12 cellular contexts compared by ENCODE assay signal in genomic region chr1:225944951-225945350, GRCh38. TPM values are rescaled to one million over a fixed set of nuclear protein-coding genes. Genes with fewer than 3 reads are reported as not detected.
DNase-seq lines count a peak whose midpoint lies in the region; ATAC-seq and TF ChIP-seq lines count a peak whose summit lies in the region.
"Had no signal": no experiment of that assay in that cellular context is flagged by ENCODE, and none has a peak within 500 bp of the region (broad histone marks: within the 10 kb centered on the region; RNA-seq: fewer than 3 reads in every experiment).

No MANE protein-coding gene starts in this region.

- TF ChIP-seq CTCF in thyroid gland (IDR thresholded peaks at IDR 0.05) (no peak), CD14-positive monocyte (IDR thresholded peaks at IDR 0.05) (no peak)

- ATAC-seq in GM19372 (IDR thresholded peaks at IDR 0.05; ENCODE audit: low read depth, unreplicated experiment): peak; percentile 68
- ATAC-seq in HG03159 (IDR thresholded peaks at IDR 0.05; ENCODE audit: unreplicated experiment): peak; percentile 72
- peak; percentile 66 for ATAC-seq in activated T-helper 17 cell treated with anti-CD3 and anti-CD28 coated beads, Interleukin-2, amount 50 U/mL, for 72 hours (replicated peaks)

- H3K9me3 Mint-ChIP-seq in activated T-helper 17 cell treated with anti-CD3 and anti-CD28 coated beads, Interleukin-2, amount 50 U/mL, for 72 hours: no peaks in the 10 kb centered on the region
- no peaks in the 10 kb centered on the region for H3K9me3 Mint-ChIP-seq in CD14-positive monocyte

- DNase-seq in CD1c-positive myeloid dendritic cell (ENCODE audit: extremely low spot score) (peak; percentile 63), thyroid gland (no peak), HT-29 (ENCODE audit: low spot score) (no peak), NCI-H1105 treated with DMSO at 0.1 percent for 48 hours (lab: John Stamatoyannopoulos, UW) (no peak), CD14-positive monocyte (ENCODE audit: low spot score) (no peak)
- DNase-seq: activated T-cell treated with anti-CD3 and anti-CD28 coated beads, Interleukin-2, amount 50 U/mL, for 1 hour; C1 segment of cervical spinal cord; esophagus squamous epithelium had no signal

- no peaks in the 10 kb centered on the region for H3K36me3 Mint-ChIP-seq in activated T-helper 17 cell treated with anti-CD3 and anti-CD28 coated beads, Interleukin-2, amount 50 U/mL, for 72 hours (ENCODE audit: low read depth)
- no peaks in the 10 kb centered on the region for H3K36me3 Mint-ChIP-seq in CD14-positive monocyte

- no peaks in the 10 kb centered on the region for H3K36me3 ChIP-seq in thyroid gland
- H3K36me3 ChIP-seq: esophagus squamous epithelium, neutrophil had no signal

- peaks cover 14% of the 10 kb centered on the region for H3K27me3 Mint-ChIP-seq in activated T-helper 17 cell treated with anti-CD3 and anti-CD28 coated beads, Interleukin-2, amount 50 U/mL, for 72 hours
- H3K27me3 Mint-ChIP-seq in CD14-positive monocyte (ENCODE audit: low read depth in 3 of 3): peaks cover 2 to 10% (median 7%) of the 10 kb centered on the region in 3 donors

- TF ChIP-seq POLR2A in thyroid gland (IDR thresholded peaks at IDR 0.05): no peak

- H3K27ac ChIP-seq in thyroid gland: no peak overlapping the region
- H3K27ac ChIP-seq: esophagus squamous epithelium, neutrophil had no signal

- H3K27me3 ChIP-seq in thyroid gland: no peaks in the 10 kb centered on the region

- intact Hi-C loops in thyroid gland (cut with DNase I): no loop called here
- intact Hi-C loops in CD14-positive monocyte (cut with micrococcal nuclease): no loop called here

- H3K27ac Mint-ChIP-seq in activated T-helper 17 cell treated with anti-CD3 and anti-CD28 coated beads, Interleukin-2, amount 50 U/mL, for 72 hours: peak overlapping the region; percentile 48
- H3K27ac Mint-ChIP-seq in CD14-positive monocyte: peak overlapping the region in 1 of 7 donors; percentile 62

- peaks cover 0 to 11% of the 10 kb centered on the region in 2 donors for H3K4me1 ChIP-seq in thyroid gland

- H3K4me3 ChIP-seq in thyroid gland (replicated peaks in 1 of 3): no peak overlapping the region
- H3K4me3 ChIP-seq: esophagus squamous epithelium had no signal

- H3K4me3 Mint-ChIP-seq in activated T-helper 17 cell treated with anti-CD3 and anti-CD28 coated beads, Interleukin-2, amount 50 U/mL, for 72 hours: peak overlapping the region; percentile 12
- H3K4me3 Mint-ChIP-seq in CD14-positive monocyte: no peak overlapping the region

- WGBS in thyroid gland, 2 donors: 79 to 93% methylated on average over 7 of the region's 7 CpGs

- no peaks in the 10 kb centered on the region for H3K4me1 Mint-ChIP-seq in activated T-helper 17 cell treated with anti-CD3 and anti-CD28 coated beads, Interleukin-2, amount 50 U/mL, for 72 hours
- H3K4me1 Mint-ChIP-seq in CD14-positive monocyte: peaks cover 8% of the 10 kb centered on the region

- H3K9me3 ChIP-seq in thyroid gland: no peaks in the 10 kb centered on the region
- H3K9me3 ChIP-seq: esophagus squamous epithelium, neutrophil had no signal

RNA-seq across cellular contexts. Expression of gene LEFTY2, which starts 3.9 kb away (rescaled TPM):
- total RNA-seq in activated T-helper 17 cell treated with anti-CD3 and anti-CD28 coated beads, Interleukin-2, amount 50 U/mL, for 72 hours: not detected
- under 1 TPM in 2 of 4 donors, not detected in 2; 0.11 to 0.29 TPM for total RNA-seq in thyroid gland
- total RNA-seq in HT-29 (2014; rRNA removed; shearing (Covaris generic)): not detected in 2 replicates
- not detected for polyA plus RNA-seq in CD14-positive monocyte
- total RNA-seq: esophagus squamous epithelium had no signal

RNA-seq across cellular contexts. Expression of gene PYCR2, which starts 20.9 kb away (rescaled TPM):
- 100 to 1,000 TPM in 1 of 2 donors, 10 to 100 TPM in 1; 63.2 to 105 TPM for total RNA-seq in activated T-helper 17 cell treated with anti-CD3 and anti-CD28 coated beads, Interleukin-2, amount 50 U/mL, for 72 hours
- 10 to 100 TPM; 38.8 to 55.0 (median 41.0) TPM for total RNA-seq in thyroid gland
- total RNA-seq in HT-29 (2014; rRNA removed; shearing (Covaris generic)): 60.6 and 67.4 TPM in 2 replicates
- polyA plus RNA-seq in CD14-positive monocyte: 10 to 100 TPM; 21.4 to 26.6 TPM

RNA-seq across cellular contexts. Expression of gene SDE2, which starts 54.2 kb away (rescaled TPM):
- total RNA-seq in activated T-helper 17 cell treated with anti-CD3 and anti-CD28 coated beads, Interleukin-2, amount 50 U/mL, for 72 hours: 10 to 100 TPM; 16.1 to 18.0 TPM
- 10 to 100 TPM; 19.9 to 41.0 (median 27.3) TPM for total RNA-seq in thyroid gland
- total RNA-seq in HT-29 (2014; rRNA removed; shearing (Covaris generic)): 13.1 and 13.8 TPM in 2 replicates
- polyA plus RNA-seq in CD14-positive monocyte: 1 to 10 TPM; 6.8 to 8.4 TPM

RNA-seq across cellular contexts. Expression of gene LEFTY1, which starts 56.0 kb away (rescaled TPM):
- not detected for total RNA-seq in activated T-helper 17 cell treated with anti-CD3 and anti-CD28 coated beads, Interleukin-2, amount 50 U/mL, for 72 hours
- total RNA-seq in thyroid gland: 1 to 10 TPM in 1 of 4 donors, not detected in 3; 1.0 TPM
- 0.05 and 0.13 TPM in 2 replicates for total RNA-seq in HT-29 (2014; rRNA removed; shearing (Covaris generic))
- polyA plus RNA-seq in CD14-positive monocyte: not detected
- total RNA-seq: esophagus squamous epithelium had no signal
